ENCODE assay signal across 14 cellular contexts in the genomic region with DNA sequence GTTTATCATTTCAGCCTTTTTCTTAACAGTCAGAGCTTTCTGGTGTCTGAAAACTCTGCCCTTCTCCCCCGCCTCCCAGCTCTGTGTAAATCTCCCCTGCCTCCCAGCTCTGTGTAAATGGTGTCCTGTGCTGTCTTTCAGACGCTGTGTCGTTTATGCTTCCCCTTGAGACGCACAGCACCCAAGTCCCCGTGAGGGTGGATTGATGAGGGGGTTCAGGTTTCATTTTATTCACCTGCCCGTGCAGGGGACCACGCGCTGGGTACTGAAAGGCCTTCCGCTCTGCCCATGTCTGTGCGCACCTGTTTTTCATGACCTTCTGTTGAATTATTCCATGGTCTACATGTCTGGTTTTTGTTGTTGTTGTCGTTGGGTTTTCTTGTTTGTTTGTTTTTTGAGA.
DNase-seq lines count a peak whose midpoint lies in the region; ATAC-seq lines count a peak whose summit lies in the region.
"Had no signal": no experiment of that assay in that cellular context is flagged by ENCODE, and none has a peak within 500 bp of the region (broad histone marks: within the 10 kb centered on the region; RNA-seq: fewer than 3 reads in every experiment).

No MANE protein-coding gene starts in this region.

- 83% methylated on average over 8 of the region's 11 CpGs for WGBS in mesenchymal stem cell

- no peak overlapping the region for H3K14ac ChIP-seq in mesenchymal stem cell (ENCODE audit: low read length in 2 of 2)

- no peaks in the 10 kb centered on the region for H3K36me3 ChIP-seq in mesenchymal stem cell (ENCODE audit: control insufficient read depth in 1 of 2, insufficient read depth in 2 of 2, low read depth in 1 of 2, low read length in 2 of 2)

- no peaks in the 10 kb centered on the region for H3K27me3 ChIP-seq in mesenchymal stem cell (ENCODE audit: control insufficient read depth in 1 of 2, insufficient read depth in 1 of 2, low read length in 2 of 2)

- H3K9me3 ChIP-seq in mesenchymal stem cell (ENCODE audit: control insufficient read depth, low read length) = no peaks in the 10 kb centered on the region

- H2BK12ac ChIP-seq in mesenchymal stem cell (ENCODE audit: low read length in 2 of 2) = peak overlapping the region; percentile 1 to 17

- no peak overlapping the region for H2AFZ ChIP-seq in mesenchymal stem cell (ENCODE audit: low read depth, low read length)
- H2AFZ ChIP-seq: GM23248, PC-9 had no signal

- peaks cover 71% of the 10 kb centered on the region for H3K4me1 ChIP-seq in mesenchymal stem cell (ENCODE audit: control insufficient read depth, insufficient read depth, low read depth, low read length)

- H3K79me1 ChIP-seq in mesenchymal stem cell (replicated peaks; ENCODE audit: low read length, poor library complexity, severe bottlenecking) = no peaks in the 10 kb centered on the region

- intact Hi-C loops in activated T-helper 1 cell treated with anti-CD3 and anti-CD28 coated beads, Interleukin-12 subunit alpha, Interleukin-12 subunit beta, Interleukin-2, Interleukin-4 antibody, amounts not matched to agents 30 ng/mL and 10 ng/mL and 1 ng/mL, durations not matched to agents 14 hours and 24 hours and 36 hours (cut with micrococcal nuclease) = no loop called here

- H2AK5ac ChIP-seq in mesenchymal stem cell (ENCODE audit: low read length, severe bottlenecking) = no peak overlapping the region

- DNase-seq in stimulated activated naive CD8-positive, alpha-beta T cell treated with anti-CD3 and anti-CD28 coated beads, Interleukin-15, amount 100 ng/mL, for 72 hours = no peak
- DNase-seq in stimulated activated naive CD8-positive, alpha-beta T cell treated with anti-CD3 and anti-CD28 coated beads, Interleukin-15, Interleukin-2, amounts not matched to agents 100 U/mL and 50 U/mL, for 24 hours = no peak
- peak; percentile 73 for DNase-seq in NCI-H2107 treated with DMSO at 0.1 percent for 48 hours (lab: John Stamatoyannopoulos, UW; ENCODE audit: unreplicated experiment)
- no peak for DNase-seq in mesenchymal stem cell
- no peak for DNase-seq in activated T-helper 1 cell treated with anti-CD3 and anti-CD28 coated beads, Interleukin-12 subunit alpha, Interleukin-12 subunit beta, Interleukin-2, Interleukin-4 antibody, amounts not matched to agents 30 ng/mL and 10 ng/mL and 1 ng/mL, durations not matched to agents 14 hours and 24 hours and 36 hours (ENCODE audit: low spot score)
- DNase-seq in stimulated activated naive CD4-positive, alpha-beta T cell (lab: John Stamatoyannopoulos, UW) = no peak
- no peak for DNase-seq in MV-4-11 (lab: John Stamatoyannopoulos, UW)
- DNase-seq: ACHN; CD4-positive, CD25-positive, alpha-beta regulatory T cell; GM23248; NCI-H1694 treated with DMSO at 0.1 percent for 48 hours; NCI-H524 treated with DMSO at 0.1 percent for 48 hours; PC-9 had no signal

- no peaks in the 10 kb centered on the region for H3K4me1 Mint-ChIP-seq in stimulated activated naive CD8-positive, alpha-beta T cell treated with anti-CD3 and anti-CD28 coated beads, Interleukin-15, amount 100 ng/mL, for 72 hours
- no peaks in the 10 kb centered on the region for H3K4me1 Mint-ChIP-seq in activated T-helper 1 cell treated with anti-CD3 and anti-CD28 coated beads, Interleukin-12 subunit alpha, Interleukin-12 subunit beta, Interleukin-2, Interleukin-4 antibody, amounts not matched to agents 30 ng/mL and 10 ng/mL and 1 ng/mL, durations not matched to agents 14 hours and 24 hours and 36 hours (ENCODE audit: low read depth)

- H3K4me2 ChIP-seq in mesenchymal stem cell (ENCODE audit: low read length, poor library complexity, severe bottlenecking) = no peak overlapping the region

- peak overlapping the region; percentile 12 to 14 for H3K27ac Mint-ChIP-seq in stimulated activated naive CD8-positive, alpha-beta T cell treated with anti-CD3 and anti-CD28 coated beads, Interleukin-15, amount 100 ng/mL, for 72 hours
- no peak overlapping the region for H3K27ac Mint-ChIP-seq in activated T-helper 1 cell treated with anti-CD3 and anti-CD28 coated beads, Interleukin-12 subunit alpha, Interleukin-12 subunit beta, Interleukin-2, Interleukin-4 antibody, amounts not matched to agents 30 ng/mL and 10 ng/mL and 1 ng/mL, durations not matched to agents 14 hours and 24 hours and 36 hours
- H3K27ac Mint-ChIP-seq: CD4-positive, CD25-positive, alpha-beta regulatory T cell; IgD-negative memory B cell had no signal

- no peak overlapping the region for H3K23ac ChIP-seq in mesenchymal stem cell (ENCODE audit: low read length in 2 of 2)

- ATAC-seq in stimulated activated naive CD8-positive, alpha-beta T cell treated with anti-CD3 and anti-CD28 coated beads, Interleukin-15, amount 100 ng/mL, for 72 hours = no peak
- ATAC-seq in stimulated activated naive CD8-positive, alpha-beta T cell treated with anti-CD3 and anti-CD28 coated beads, Interleukin-15, Interleukin-2, amounts not matched to agents 100 U/mL and 50 U/mL, for 24 hours = no peak

- H3K18ac ChIP-seq in mesenchymal stem cell (ENCODE audit: low read depth in 1 of 2, low read length in 2 of 2) = peak overlapping the region; percentile 3 to 86

- H3K4me3 Mint-ChIP-seq in stimulated activated naive CD8-positive, alpha-beta T cell treated with anti-CD3 and anti-CD28 coated beads, Interleukin-15, amount 100 ng/mL, for 72 hours = no peak overlapping the region
- H3K4me3 Mint-ChIP-seq in activated T-helper 1 cell treated with anti-CD3 and anti-CD28 coated beads, Interleukin-12 subunit alpha, Interleukin-12 subunit beta, Interleukin-2, Interleukin-4 antibody, amounts not matched to agents 30 ng/mL and 10 ng/mL and 1 ng/mL, durations not matched to agents 14 hours and 24 hours and 36 hours = no peak overlapping the region
- H3K4me3 Mint-ChIP-seq: CD4-positive, CD25-positive, alpha-beta regulatory T cell had no signal

- H3K36me3 Mint-ChIP-seq in activated T-helper 1 cell treated with anti-CD3 and anti-CD28 coated beads, Interleukin-12 subunit alpha, Interleukin-12 subunit beta, Interleukin-2, Interleukin-4 antibody, amounts not matched to agents 30 ng/mL and 10 ng/mL and 1 ng/mL, durations not matched to agents 14 hours and 24 hours and 36 hours (ENCODE audit: low read depth) = no peaks in the 10 kb centered on the region
- H3K36me3 Mint-ChIP-seq: CD4-positive, CD25-positive, alpha-beta regulatory T cell; IgD-negative memory B cell had no signal

- no peak overlapping the region for H3K4me3 ChIP-seq in mesenchymal stem cell (ENCODE audit: insufficient read depth in 1 of 2, low read depth in 1 of 2, low read length in 2 of 2)
- H3K4me3 ChIP-seq: GM23248, PC-9 had no signal

- no peak overlapping the region for H2BK5ac ChIP-seq in mesenchymal stem cell (ENCODE audit: low read depth, low read length, poor library complexity, severe bottlenecking)

- no peak overlapping the region for H2BK120ac ChIP-seq in mesenchymal stem cell (ENCODE audit: low read depth, low read length)

- H3K27ac ChIP-seq in mesenchymal stem cell (ENCODE audit: low read length, poor library complexity, severe bottlenecking) = no peak overlapping the region
- H3K27ac ChIP-seq: GM23248, PC-9 had no signal

- no peak overlapping the region for H4K8ac ChIP-seq in mesenchymal stem cell (ENCODE audit: low read length)

- H3K9ac ChIP-seq in mesenchymal stem cell (ENCODE audit: low read length) = no peak overlapping the region
- H3K9ac ChIP-seq: GM23248 had no signal

- H4K91ac ChIP-seq in mesenchymal stem cell (ENCODE audit: low read length) = no peak overlapping the region

- H3K9me3 Mint-ChIP-seq in stimulated activated naive CD8-positive, alpha-beta T cell treated with anti-CD3 and anti-CD28 coated beads, Interleukin-15, amount 100 ng/mL, for 72 hours = no peaks in the 10 kb centered on the region
- no peaks in the 10 kb centered on the region for H3K9me3 Mint-ChIP-seq in activated T-helper 1 cell treated with anti-CD3 and anti-CD28 coated beads, Interleukin-12 subunit alpha, Interleukin-12 subunit beta, Interleukin-2, Interleukin-4 antibody, amounts not matched to agents 30 ng/mL and 10 ng/mL and 1 ng/mL, durations not matched to agents 14 hours and 24 hours and 36 hours
- H3K9me3 Mint-ChIP-seq: CD4-positive, CD25-positive, alpha-beta regulatory T cell; IgD-negative memory B cell had no signal

- H3K27me3 Mint-ChIP-seq in stimulated activated naive CD8-positive, alpha-beta T cell treated with anti-CD3 and anti-CD28 coated beads, Interleukin-15, amount 100 ng/mL, for 72 hours = peaks cover 29% of the 10 kb centered on the region
- peaks cover 2% of the 10 kb centered on the region for H3K27me3 Mint-ChIP-seq in activated T-helper 1 cell treated with anti-CD3 and anti-CD28 coated beads, Interleukin-12 subunit alpha, Interleukin-12 subunit beta, Interleukin-2, Interleukin-4 antibody, amounts not matched to agents 30 ng/mL and 10 ng/mL and 1 ng/mL, durations not matched to agents 14 hours and 24 hours and 36 hours (ENCODE audit: insufficient read depth)

- no peak overlapping the region for H2BK15ac ChIP-seq in mesenchymal stem cell (ENCODE audit: low read depth, poor library complexity, severe bottlenecking)

- peak overlapping the region in 1 of 2 experiments; percentile 45 for H3K4ac ChIP-seq in mesenchymal stem cell (ENCODE audit: low read depth in 1 of 2, low read length in 2 of 2)
